In genomic region chr1:156113263-156114004, GRCh38 we compare ENCODE assay signal across 10 cellular contexts. TPM values are rescaled to one million over a fixed set of nuclear protein-coding genes. Genes with fewer than 3 reads are reported as not detected.
DNase-seq lines count a peak whose midpoint lies in the region; ATAC-seq and TF ChIP-seq lines count a peak whose summit lies in the region.
"Had no signal": no experiment of that assay in that cellular context is flagged by ENCODE, and none has a peak within 500 bp of the region (broad histone marks: within the 10 kb centered on the region; RNA-seq: fewer than 3 reads in every experiment).

No MANE protein-coding gene starts in this region.

- no peak for DNase-seq in activated B cell treated with CpG ODN at 0.5 μM for 24 hours
- DNase-seq in foreskin keratinocyte: no peak
- DNase-seq in NCI-H526 (lab: John Stamatoyannopoulos, UW): no peak
- no peak for DNase-seq in NCI-H2227 treated with DMSO at 0.1 percent for 48 hours (lab: John Stamatoyannopoulos, UW)
- DNase-seq: NCI-H2171 treated with DMSO at 0.1 percent for 48 hours had no signal

- no peak overlapping the region for H3K4me3 Mint-ChIP-seq in activated B cell treated with CpG ODN at 0.5 μM for 24 hours

- no peaks in the 10 kb centered on the region for H3K9me3 Mint-ChIP-seq in activated B cell treated with CpG ODN at 0.5 μM for 24 hours

- no peaks in the 10 kb centered on the region for H3K36me3 ChIP-seq in ES-I3 (ENCODE audit: insufficient read depth, low read length)
- peaks cover 0 to 6% (median 4%) of the 10 kb centered on the region in 3 donors for H3K36me3 ChIP-seq in skeletal muscle tissue (ENCODE audit: control insufficient read depth in 3 of 3, insufficient read depth in 3 of 3, low read length in 3 of 3)

- H3K4me1 Mint-ChIP-seq in activated B cell treated with CpG ODN at 0.5 μM for 24 hours: peaks cover 41% of the 10 kb centered on the region

- intact Hi-C loops in activated B cell treated with CpG ODN at 0.5 μM for 24 hours (cut with micrococcal nuclease): loop anchor here (1.0 kb wide), 3 partner anchors 7 to 16 kb away; no protein-coding TSS in a partner anchor

- ATAC-seq in activated B cell treated with CpG ODN at 0.5 μM for 24 hours (ENCODE audit: low read depth) (no peak), foreskin keratinocyte (no peak), GM18498 (IDR thresholded peaks at IDR 0.05; ENCODE audit: unreplicated experiment) (no peak), HG02885 (IDR thresholded peaks at IDR 0.05; ENCODE audit: poor library complexity, unreplicated experiment) (no peak)

- peaks cover 4% of the 10 kb centered on the region for H3K36me3 Mint-ChIP-seq in activated B cell treated with CpG ODN at 0.5 μM for 24 hours (ENCODE audit: low read depth)

- peaks cover 11% of the 10 kb centered on the region for H3K27me3 Mint-ChIP-seq in activated B cell treated with CpG ODN at 0.5 μM for 24 hours

- H3K4me3 ChIP-seq in skeletal muscle tissue (ENCODE audit: low read length in 3 of 3): peak overlapping the region in 1 of 3 donors; percentile 67

- H3K9ac ChIP-seq in ES-I3 (ENCODE audit: low read depth, low read length): peak overlapping the region; percentile 47
- H3K9ac ChIP-seq in skeletal muscle tissue (ENCODE audit: low read depth in 1 of 3, low read length in 3 of 3): peak overlapping the region; percentile 78 to 100 (median 99)

- H3K27me3 ChIP-seq in foreskin keratinocyte (no peaks in the 10 kb centered on the region), skeletal muscle tissue (ENCODE audit: control insufficient read depth in 3 of 3, insufficient read depth in 3 of 3, low read length in 3 of 3) (no peaks in the 10 kb centered on the region)

- H3K4me1 ChIP-seq in ES-I3 (ENCODE audit: insufficient read depth, low read length) (peaks cover 10% of the 10 kb centered on the region; the same call in 1 of the 2 replicates), foreskin keratinocyte (peaks cover 14% of the 10 kb centered on the region), skeletal muscle tissue (ENCODE audit: control insufficient read depth in 3 of 3, insufficient read depth in 3 of 3, low read length in 3 of 3) (peaks cover 45 to 63% (median 46%) of the 10 kb centered on the region in 3 donors)

- peak overlapping the region; percentile 77 for H3K27ac Mint-ChIP-seq in activated B cell treated with CpG ODN at 0.5 μM for 24 hours

- CTCF ChIA-PET in activated B cell treated with CpG ODN at 0.5 μM for 24 hours (lab: Charles Lee): interaction anchor here (0.9 to 3.8 kb wide), 4 partner anchors 16 to 29 kb away, joined by 3 to 16 read pairs (median 13); no protein-coding TSS in a partner anchor

- POLR2A ChIA-PET in activated B cell treated with CpG ODN at 0.5 μM for 24 hours (lab: Charles Lee): interaction anchor here (2.2 to 7.5 kb wide), 3 partner anchors 7 to 14 kb away, joined by 13 to 78 read pairs (median 30); no protein-coding TSS in a partner anchor

- peak overlapping the region; percentile 100 for H3K27ac ChIP-seq in foreskin keratinocyte
- H3K27ac ChIP-seq in skeletal muscle tissue (ENCODE audit: low read depth, low read length): peak overlapping the region; percentile 97

- TF ChIP-seq CTCF in activated B cell treated with CpG ODN at 0.5 μM for 24 hours (IDR thresholded peaks at IDR 0.05) (no peak), foreskin keratinocyte (conservative IDR thresholded peaks at IDR 0.05) (no peak)

- H3K9me3 ChIP-seq in ES-I3 (ENCODE audit: control insufficient read depth, insufficient read depth, low read length) (no peaks in the 10 kb centered on the region), skeletal muscle tissue (ENCODE audit: control insufficient read depth in 3 of 3, low read length in 3 of 3) (no peaks in the 10 kb centered on the region)

RNA-seq across cellular contexts. Expression of gene LMNA, which starts 1.1 kb away (rescaled TPM):
- 40.4 and 47.5 TPM in 2 replicates for total RNA-seq in activated B cell treated with CpG ODN at 0.5 μM for 24 hours
- 816 and 822 TPM in 2 replicates for total RNA-seq in foreskin keratinocyte
- polyA plus RNA-seq in foreskin keratinocyte: 810 and 877 TPM in 2 replicates
- total RNA-seq in skeletal muscle tissue: 399 TPM

RNA-seq across cellular contexts. Expression of gene MEX3A, which starts 31.2 kb away (rescaled TPM):
- total RNA-seq in activated B cell treated with CpG ODN at 0.5 μM for 24 hours: 0.39 and 0.47 TPM in 2 replicates
- 3.5 and 4.1 TPM in 2 replicates for total RNA-seq in foreskin keratinocyte
- 3.4 TPM in 2 replicates for polyA plus RNA-seq in foreskin keratinocyte
- total RNA-seq in skeletal muscle tissue: 6.8 TPM

RNA-seq across cellular contexts. Expression of gene SEMA4A, which starts 40.0 kb away (rescaled TPM):
- 7.0 and 7.4 TPM in 2 replicates for total RNA-seq in activated B cell treated with CpG ODN at 0.5 μM for 24 hours
- 9.7 and 9.9 TPM in 2 replicates for total RNA-seq in foreskin keratinocyte
- polyA plus RNA-seq in foreskin keratinocyte: 9.3 TPM in 2 replicates
- 4.2 TPM for total RNA-seq in skeletal muscle tissue

RNA-seq across cellular contexts. Expression of gene RAB25, which starts 52.5 kb away (rescaled TPM):
- total RNA-seq in activated B cell treated with CpG ODN at 0.5 μM for 24 hours (0.32 and 0.38 TPM in 2 replicates), foreskin keratinocyte (44.3 and 53.1 TPM in 2 replicates), skeletal muscle tissue (not detected)
- 82.6 and 82.8 TPM in 2 replicates for polyA plus RNA-seq in foreskin keratinocyte
- total RNA-seq: glomerular endothelial cell had no signal

RNA-seq across cellular contexts. Expression of gene LAMTOR2, which starts 58.9 kb away (rescaled TPM):
- total RNA-seq in activated B cell treated with CpG ODN at 0.5 μM for 24 hours: 45.9 and 48.0 TPM in 2 replicates
- total RNA-seq in foreskin keratinocyte: 87.0 and 95.0 TPM in 2 replicates
- polyA plus RNA-seq in foreskin keratinocyte: 164 and 173 TPM in 2 replicates
- total RNA-seq in skeletal muscle tissue: 35.0 TPM
